Comparison of ENCODE assay signal across 13 cellular contexts in genomic region chr6:168158280-168158979, GRCh38.
A peak's percentile ranks its signal among the peaks of the same experiment; 100 is the strongest.
DNase-seq lines count a peak whose midpoint lies in the region; ATAC-seq and TF ChIP-seq lines count a peak whose summit lies in the region.
"Had no signal": no experiment of that assay in that cellular context is flagged by ENCODE, and none has a peak within 500 bp of the region (broad histone marks: within the 10 kb centered on the region; RNA-seq: fewer than 3 reads in every experiment).

No MANE protein-coding gene starts in this region.

- ATAC-seq in Panc1, result peak; percentile 8; the same call in 1 of the 2 replicates
- peak; percentile 23 to 58 (median 40) for ATAC-seq in right lobe of liver
- no peak for ATAC-seq in HG03521 (IDR thresholded peaks at IDR 0.05; ENCODE audit: unreplicated experiment)
- ATAC-seq: effector memory CD8-positive, alpha-beta T cell; T-helper 17 cell had no signal

- POLR2A ChIA-PET in Panc1 (lab: Charles Lee), result interaction anchor here (0.6 kb wide), 1 partner anchor 126 kb away, joined by 5 read pairs; no protein-coding TSS in a partner anchor

- TF ChIP-seq CTCF in H9 (conservative IDR thresholded peaks at IDR 0.05) (no peak), Panc1 (IDR thresholded peaks at IDR 0.05) (no peak), right lobe of liver (IDR thresholded peaks at IDR 0.05) (no peak)

- no peak overlapping the region for H3K27ac ChIP-seq in H9 (ENCODE audit: insufficient read length, low read depth, low read length)
- H3K27ac ChIP-seq in Panc1 (ENCODE audit: low read length), result peak overlapping the region; percentile 67
- H3K27ac ChIP-seq in right lobe of liver, result no peak overlapping the region
- no peak overlapping the region for H3K27ac ChIP-seq in mesendoderm (ENCODE audit: low read depth, low read length)

- H3K79me1 ChIP-seq in H9 (ENCODE audit: insufficient read depth, low read depth, low read length, poor library complexity, severe bottlenecking), result no peaks in the 10 kb centered on the region
- H3K79me1 ChIP-seq in mesendoderm (ENCODE audit: low read length), result no peaks in the 10 kb centered on the region

- H3K4me1 ChIP-seq in H9 (ENCODE audit: insufficient read depth, low read length) (peaks cover 6% of the 10 kb centered on the region; the same call in 1 of the 2 replicates), Panc1 (ENCODE audit: control insufficient read depth, insufficient read depth, low read length) (peaks cover 33% of the 10 kb centered on the region), right lobe of liver (no peaks in the 10 kb centered on the region), mesendoderm (ENCODE audit: control insufficient read depth, low read depth, low read length) (peaks cover 2% of the 10 kb centered on the region)

- CTCF ChIA-PET in Panc1 (lab: Charles Lee), result interaction anchor here (0.6 kb wide), 1 partner anchor 101 kb away, joined by 10 read pairs; no protein-coding TSS in a partner anchor

- H2AFZ ChIP-seq in H9 (ENCODE audit: low read length), result no peak overlapping the region

- H3K4me3 ChIP-seq in Panc1 (ENCODE audit: low read depth in 2 of 2, low read length in 2 of 2), result peak overlapping the region; percentile 17 to 54; a peak in 3 of 4 replicates
- H3K4me3 ChIP-seq in right lobe of liver, result peak overlapping the region in 1 of 3 donors; percentile 14
- H3K4me3 ChIP-seq in mesendoderm (ENCODE audit: low read length), result no peak overlapping the region

- intact Hi-C loops in Panc1 (cut with micrococcal nuclease; ENCODE audit: unreplicated experiment) (loop anchor here (10.0 kb wide), 1 partner anchor 726 kb away; no protein-coding TSS in a partner anchor), right lobe of liver (cut with DNase I) (loop anchor here (10.0 kb wide), 2 partner anchors 186 to 196 kb away; no protein-coding TSS in a partner anchor)

- H3K4me3 Mint-ChIP-seq in H9, result no peak overlapping the region
- H3K4me3 Mint-ChIP-seq: activated CD4-positive, alpha-beta memory T cell treated with anti-CD3 and anti-CD28 coated beads, Interleukin-2, amount 10 ng/mL, durations not matched to agents 7 days and 5 days; effector memory CD8-positive, alpha-beta T cell; naive B cell; stimulated activated effector memory CD8-positive, alpha-beta T cell treated with anti-CD3 and anti-CD28 coated beads, Interleukin-12 subunit alpha, Interleukin-12 subunit beta, amount 100 ng/mL, for 72 hours; T-helper 17 cell had no signal

- no peak overlapping the region for H4K8ac ChIP-seq in H9 (replicated peaks; ENCODE audit: insufficient read length, low read depth, low read length)
- H4K8ac ChIP-seq in mesendoderm (ENCODE audit: low read depth, low read length), result no peak overlapping the region

- H3K9me3 ChIP-seq in H9 (ENCODE audit: control insufficient read depth, low read depth, low read length) (no peaks in the 10 kb centered on the region), Panc1 (ENCODE audit: control insufficient read depth, insufficient read depth, low read depth, low read length) (no peaks in the 10 kb centered on the region), right lobe of liver (no peaks in the 10 kb centered on the region)

- no peaks in the 10 kb centered on the region for H3K36me3 ChIP-seq in Panc1 (ENCODE audit: control insufficient read depth, insufficient read depth, low read length)
- H3K36me3 ChIP-seq in right lobe of liver, result no peaks in the 10 kb centered on the region
- H3K36me3 ChIP-seq in mesendoderm (ENCODE audit: control insufficient read depth, insufficient read depth, low read length), result no peaks in the 10 kb centered on the region

- DNase-seq in A172 (ENCODE audit: low spot score), result peak; percentile 34
- DNase-seq in H9, result peak; percentile 27
- DNase-seq in Panc1 (ENCODE audit: low read depth, low spot score), result peak; percentile 17
- no peak for DNase-seq in right lobe of liver
- DNase-seq in GM03348 (ENCODE audit: low spot score), result no peak
- DNase-seq in mesendoderm, result no peak
- DNase-seq in medulla oblongata (ENCODE audit: extremely low spot score), result no peak
- DNase-seq: activated CD4-positive, alpha-beta memory T cell treated with anti-CD3 and anti-CD28 coated beads, Interleukin-2, amount 10 ng/mL, durations not matched to agents 7 days and 5 days; effector memory CD8-positive, alpha-beta T cell; naive B cell; T-helper 17 cell had no signal

- H3K18ac ChIP-seq in H9 (ENCODE audit: insufficient read length, low read depth, low read length) (no peak overlapping the region), mesendoderm (ENCODE audit: low read length) (no peak overlapping the region)

- no peaks in the 10 kb centered on the region for H3K23me2 ChIP-seq in H9 (ENCODE audit: insufficient read length, low read depth, low read length, poor library complexity, severe bottlenecking)

- no peak overlapping the region for H2BK12ac ChIP-seq in H9 (ENCODE audit: insufficient read length, low read depth, low read length)

- no TSS peak for BruUV-seq in Panc1 (replicated peaks; lab: Mats Ljungman, UMichigan)

- no peak overlapping the region for H3K14ac ChIP-seq in H9 (ENCODE audit: insufficient read depth, low read length)

- H2BK20ac ChIP-seq in H9 (ENCODE audit: low read depth, low read length, poor library complexity, severe bottlenecking), result no peak overlapping the region

- no peak overlapping the region; a peak in 1 of 7 replicates for H3K27ac Mint-ChIP-seq in H9
- H3K27ac Mint-ChIP-seq: activated CD4-positive, alpha-beta memory T cell treated with anti-CD3 and anti-CD28 coated beads, Interleukin-2, amount 10 ng/mL, durations not matched to agents 7 days and 5 days; naive B cell; stimulated activated effector memory CD8-positive, alpha-beta T cell treated with anti-CD3 and anti-CD28 coated beads, Interleukin-12 subunit alpha, Interleukin-12 subunit beta, amount 100 ng/mL, for 72 hours; T-helper 17 cell had no signal

- H3K27me3 ChIP-seq in H9 (ENCODE audit: insufficient read depth, low read length) (no peaks in the 10 kb centered on the region), Panc1 (ENCODE audit: control insufficient read depth, insufficient read depth, low read length) (no peaks in the 10 kb centered on the region), right lobe of liver (no peaks in the 10 kb centered on the region), mesendoderm (ENCODE audit: insufficient read depth, low read length, poor library complexity) (no peaks in the 10 kb centered on the region)

- no peak overlapping the region for H3K9ac ChIP-seq in H9 (ENCODE audit: extremely low read depth, insufficient read length, low read length)
- no peak overlapping the region for H3K9ac ChIP-seq in mesendoderm (ENCODE audit: low read length)

- H3K27me3 Mint-ChIP-seq in H9 (ENCODE audit: low read depth), result peaks cover 16% of the 10 kb centered on the region

- H2BK120ac ChIP-seq in H9 (ENCODE audit: low read depth, low read length, poor library complexity, severe bottlenecking) (no peak overlapping the region), mesendoderm (ENCODE audit: low read depth, low read length) (no peak overlapping the region)

- H4K91ac ChIP-seq in H9 (ENCODE audit: insufficient read length, low read depth, low read length), result no peak overlapping the region

- no peak overlapping the region for H2AK5ac ChIP-seq in H9 (ENCODE audit: insufficient read length, low read length)
- H2AK5ac ChIP-seq in mesendoderm (ENCODE audit: low read length), result no peak overlapping the region

- no peaks in the 10 kb centered on the region; a peak in 1 of 7 replicates for H3K36me3 Mint-ChIP-seq in H9 (ENCODE audit: insufficient read depth in 1 of 3, low read depth in 3 of 3)
- H3K36me3 Mint-ChIP-seq: naive B cell; stimulated activated effector memory CD8-positive, alpha-beta T cell treated with anti-CD3 and anti-CD28 coated beads, Interleukin-12 subunit alpha, Interleukin-12 subunit beta, amount 100 ng/mL, for 72 hours had no signal

- H3K23ac ChIP-seq in H9 (ENCODE audit: insufficient read length, low read depth, low read length), result no peak overlapping the region
- H3K23ac ChIP-seq in mesendoderm (ENCODE audit: low read length), result no peak overlapping the region

- peaks cover 51 to 61% of the 10 kb centered on the region in 2 experiments for H3K4me1 Mint-ChIP-seq in H9
- H3K4me1 Mint-ChIP-seq: activated CD4-positive, alpha-beta memory T cell treated with anti-CD3 and anti-CD28 coated beads, Interleukin-2, amount 10 ng/mL, durations not matched to agents 7 days and 5 days; naive B cell; stimulated activated effector memory CD8-positive, alpha-beta T cell treated with anti-CD3 and anti-CD28 coated beads, Interleukin-12 subunit alpha, Interleukin-12 subunit beta, amount 100 ng/mL, for 72 hours; T-helper 17 cell had no signal

- no peaks in the 10 kb centered on the region for H4K20me1 ChIP-seq in H9 (ENCODE audit: control insufficient read depth, insufficient read depth, insufficient read length)

- no peak overlapping the region for H3T11ph ChIP-seq in H9 (ENCODE audit: low read length)

- no peak overlapping the region for H3K56ac ChIP-seq in H9 (ENCODE audit: insufficient read length, low read depth, low read length)
- H3K56ac ChIP-seq in mesendoderm (ENCODE audit: low read length), result no peak overlapping the region

- H4K5ac ChIP-seq in H9 (ENCODE audit: insufficient read length, low read depth, low read length), result no peak overlapping the region
- H4K5ac ChIP-seq in mesendoderm (ENCODE audit: low read length), result no peak overlapping the region

- no peak overlapping the region for H3K4ac ChIP-seq in H9 (ENCODE audit: low read depth, low read length)
- no peak overlapping the region for H3K4ac ChIP-seq in mesendoderm (ENCODE audit: low read depth, low read length)

- no peaks in the 10 kb centered on the region for H3K9me3 Mint-ChIP-seq in H9
- H3K9me3 Mint-ChIP-seq: activated CD4-positive, alpha-beta memory T cell treated with anti-CD3 and anti-CD28 coated beads, Interleukin-2, amount 10 ng/mL, durations not matched to agents 7 days and 5 days; effector memory CD8-positive, alpha-beta T cell; naive B cell; stimulated activated effector memory CD8-positive, alpha-beta T cell treated with anti-CD3 and anti-CD28 coated beads, Interleukin-12 subunit alpha, Interleukin-12 subunit beta, amount 100 ng/mL, for 72 hours had no signal

- H3K4me2 ChIP-seq in H9 (ENCODE audit: insufficient read depth, insufficient read length, low read length), result no peak overlapping the region
- H3K4me2 ChIP-seq in mesendoderm (ENCODE audit: low read length), result no peak overlapping the region

- H2BK15ac ChIP-seq in H9 (ENCODE audit: low read depth, low read length) (no peak overlapping the region), mesendoderm (replicated peaks; ENCODE audit: low read depth) (no peak overlapping the region)

- WGBS in H9 (ENCODE audit: extremely low coverage, insufficient read length, low lambda C conversion rate), result no CpG with 5 or more reads among the region's 18 CpGs
- WGBS in right lobe of liver (ENCODE audit: insufficient coverage, low coverage, low lambda C conversion rate, missing lambda C conversion rate), result 23% methylated on average over 10 of the region's 18 CpGs
- no CpG with 5 or more reads among the region's 18 CpGs for WGBS in mesendoderm (ENCODE audit: extremely low coverage, insufficient coverage, low lambda C conversion rate)

- H3K79me2 ChIP-seq in H9 (ENCODE audit: insufficient read depth, low read length), result no peaks in the 10 kb centered on the region
- H3K79me2 ChIP-seq in mesendoderm (ENCODE audit: control insufficient read depth, insufficient read depth, low read length), result no peaks in the 10 kb centered on the region

- TF ChIP-seq POLR2A in right lobe of liver (IDR thresholded peaks at IDR 0.05), result no peak

- H2BK5ac ChIP-seq in H9 (ENCODE audit: insufficient read length, low read length), result no peak overlapping the region
- no peak overlapping the region for H2BK5ac ChIP-seq in mesendoderm (ENCODE audit: low read length)

- in situ Hi-C loops in Panc1 (cut with HindIII; ENCODE audit: low pct_unique_long_range_greater_than_20kb, low sequenced_read_pairs), result no loop called here

Comparison
In these comparisons a context has a peak if more than half of its experiments do, and no peak if none do; other contexts are left out.
1. DNase-seq: peak in A172 (single experiment), H9 (single experiment) and Panc1 (single experiment); none in right lobe of liver (0 of 3), GM03348 (single experiment), mesendoderm (single experiment) and medulla oblongata (single experiment).